ENCODE assay signal across 1 cellular context in genomic region chr3:129596194-129597086, GRCh38.
TF ChIP-seq lines count a peak whose summit lies in the region.

No MANE protein-coding gene starts in this region.

TF ChIP-seq in GM23338, 12 proteins besides CTCF, POLR2A, EP300 and RAD21 (continued from another document):
- TF ChIP-seq, protein P1, sequence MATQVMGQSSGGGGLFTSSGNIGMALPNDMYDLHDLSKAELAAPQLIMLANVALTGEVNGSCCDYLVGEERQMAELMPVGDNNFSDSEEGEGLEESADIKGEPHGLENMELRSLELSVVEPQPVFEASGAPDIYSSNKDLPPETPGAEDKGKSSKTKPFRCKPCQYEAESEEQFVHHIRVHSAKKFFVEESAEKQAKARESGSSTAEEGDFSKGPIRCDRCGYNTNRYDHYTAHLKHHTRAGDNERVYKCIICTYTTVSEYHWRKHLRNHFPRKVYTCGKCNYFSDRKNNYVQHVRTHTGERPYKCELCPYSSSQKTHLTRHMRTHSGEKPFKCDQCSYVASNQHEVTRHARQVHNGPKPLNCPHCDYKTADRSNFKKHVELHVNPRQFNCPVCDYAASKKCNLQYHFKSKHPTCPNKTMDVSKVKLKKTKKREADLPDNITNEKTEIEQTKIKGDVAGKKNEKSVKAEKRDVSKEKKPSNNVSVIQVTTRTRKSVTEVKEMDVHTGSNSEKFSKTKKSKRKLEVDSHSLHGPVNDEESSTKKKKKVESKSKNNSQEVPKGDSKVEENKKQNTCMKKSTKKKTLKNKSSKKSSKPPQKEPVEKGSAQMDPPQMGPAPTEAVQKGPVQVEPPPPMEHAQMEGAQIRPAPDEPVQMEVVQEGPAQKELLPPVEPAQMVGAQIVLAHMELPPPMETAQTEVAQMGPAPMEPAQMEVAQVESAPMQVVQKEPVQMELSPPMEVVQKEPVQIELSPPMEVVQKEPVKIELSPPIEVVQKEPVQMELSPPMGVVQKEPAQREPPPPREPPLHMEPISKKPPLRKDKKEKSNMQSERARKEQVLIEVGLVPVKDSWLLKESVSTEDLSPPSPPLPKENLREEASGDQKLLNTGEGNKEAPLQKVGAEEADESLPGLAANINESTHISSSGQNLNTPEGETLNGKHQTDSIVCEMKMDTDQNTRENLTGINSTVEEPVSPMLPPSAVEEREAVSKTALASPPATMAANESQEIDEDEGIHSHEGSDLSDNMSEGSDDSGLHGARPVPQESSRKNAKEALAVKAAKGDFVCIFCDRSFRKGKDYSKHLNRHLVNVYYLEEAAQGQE (IDR thresholded peaks at IDR 0.05; ENCODE audit: unreplicated experiment) = no peak
- TF ChIP-seq POLR2AphosphoS5 (IDR thresholded peaks at IDR 0.05; ENCODE audit: low read depth) (no peak), ZNF331 (CRISPR knock-in tag; IDR thresholded peaks at IDR 0.05; ENCODE audit: low read depth) (no peak)
